ENCODE assay signal across 1 cellular context in genomic region chr1:42937141-42937696, GRCh38.
A peak's percentile ranks its signal among the peaks of the same experiment; 100 is the strongest.
TF ChIP-seq lines count a peak whose summit lies in the region.

No MANE protein-coding gene starts in this region.

TF ChIP-seq in HepG2, 621 proteins besides CTCF, POLR2A, EP300 and RAD21 (continued from another document):
- TF ChIP-seq ZBTB49 (CRISPR knock-in tag; IDR thresholded peaks at IDR 0.05; ENCODE audit: borderline replicate concordance) (no peak), SP1 (IDR thresholded peaks at IDR 0.05) (no peak), SP1 (CRISPR knock-in tag; IDR thresholded peaks at IDR 0.05) (0 out of 2 replicates have a peak, but pooled peaks have one; percentile 14), ZNF275 (CRISPR knock-in tag; IDR thresholded peaks at IDR 0.05; ENCODE audit: borderline replicate concordance) (no peak), PBX2 (CRISPR knock-in tag; IDR thresholded peaks at IDR 0.05) (no peak), TEAD2 (CRISPR knock-in tag; IDR thresholded peaks at IDR 0.05) (no peak), RBM22 (optimal IDR thresholded peaks at IDR 0.05; ENCODE audit: low read length) (peak; percentile 91), SMYD3 (CRISPR knock-in tag; IDR thresholded peaks at IDR 0.05) (no peak), SALL1 (CRISPR knock-in tag; IDR thresholded peaks at IDR 0.05) (no peak), ZMYM2 (CRISPR knock-in tag; IDR thresholded peaks at IDR 0.05) (no peak), FOXK1 (CRISPR knock-in tag; IDR thresholded peaks at IDR 0.05; ENCODE audit: borderline replicate concordance, low read depth) (no peak), ZNF142 (CRISPR knock-in tag; IDR thresholded peaks at IDR 0.05) (no peak), GATA4 (IDR thresholded peaks at IDR 0.05; ENCODE audit: borderline replicate concordance, low read depth) (no peak), ZNF768 (CRISPR knock-in tag; IDR thresholded peaks at IDR 0.05) (peak; percentile 56; the same call in 1 of the 2 replicates), DMTF1 (CRISPR knock-in tag; IDR thresholded peaks at IDR 0.05) (no peak), ZNF124 (CRISPR knock-in tag; IDR thresholded peaks at IDR 0.05) (no peak), ZC3H4 (CRISPR knock-in tag; IDR thresholded peaks at IDR 0.05; ENCODE audit: borderline replicate concordance) (peak; percentile 91), ZBTB25 (CRISPR knock-in tag; IDR thresholded peaks at IDR 0.05) (no peak), ZNF562 (CRISPR knock-in tag; IDR thresholded peaks at IDR 0.05; ENCODE audit: borderline replicate concordance) (0 out of 2 replicates have a peak, but pooled peaks have one; percentile 43), ZNF597 (CRISPR knock-in tag; IDR thresholded peaks at IDR 0.05) (no peak), CEBPG (CRISPR knock-in tag; IDR thresholded peaks at IDR 0.05) (peak; percentile 74), ZC3H13 (CRISPR knock-in tag; IDR thresholded peaks at IDR 0.05) (0 out of 2 replicates have a peak, but pooled peaks have one; percentile 15), FOXA1 (IDR thresholded peaks at IDR 0.05) (no peak), FOXA1 (CRISPR knock-in tag; IDR thresholded peaks at IDR 0.05) (no peak), ATF2 (CRISPR knock-in tag; IDR thresholded peaks at IDR 0.05) (no peak), ZBTB43 (CRISPR knock-in tag; conservative IDR thresholded peaks at IDR 0.05) (no peak), NONO (IDR thresholded peaks at IDR 0.05) (no peak), NONO (CRISPR knock-in tag; conservative IDR thresholded peaks at IDR 0.05) (0 out of 2 replicates have a peak, but pooled peaks have one; percentile 19), POLR2AphosphoS5 (IDR thresholded peaks at IDR 0.05; ENCODE audit: low read depth, low read length) (peak; percentile 43; the same call in 1 of the 2 replicates), ETV5 (CRISPR knock-in tag; IDR thresholded peaks at IDR 0.05; ENCODE audit: borderline replicate concordance) (0 out of 2 replicates have a peak, but pooled peaks have one; percentile 12), ZNF7 (CRISPR knock-in tag; IDR thresholded peaks at IDR 0.05) (no peak), ZBTB33 (CRISPR knock-in tag; IDR thresholded peaks at IDR 0.05) (0 out of 2 replicates have a peak, but pooled peaks have one; percentile 24), ZFP82 (CRISPR knock-in tag; IDR thresholded peaks at IDR 0.05; ENCODE audit: borderline replicate concordance) (no peak), CEBPB (IDR thresholded peaks at IDR 0.05; ENCODE audit: borderline replicate concordance, low read depth, low read length) (peak; percentile 93), POLR2G (IDR thresholded peaks at IDR 0.05; ENCODE audit: low read depth, low read length) (0 out of 2 replicates have a peak, but pooled peaks have one; percentile 5), HNRNPLL (IDR thresholded peaks at IDR 0.05; ENCODE audit: low read depth, low read length, poor library complexity, severe bottlenecking) (no peak)
